ENCODE assay signal across 1 cellular context in genomic region chr11:47538741-47539575, GRCh38.
TF ChIP-seq lines count a peak whose summit lies in the region.

No MANE protein-coding gene starts in this region.

TF ChIP-seq in HCT116, 20 proteins besides CTCF, POLR2A, EP300 and RAD21:
- TF ChIP-seq SRF (IDR thresholded peaks at IDR 0.05; ENCODE audit: low read depth) (no peak), YY1 (IDR thresholded peaks at IDR 0.05; ENCODE audit: extremely low read depth, insufficient replicate concordance, low read depth, low read length) (no peak), FOSL1 (IDR thresholded peaks at IDR 0.05; ENCODE audit: low read depth) (no peak), SIN3A (IDR thresholded peaks at IDR 0.05; ENCODE audit: low read depth) (no peak), EZH2phosphoT487 (IDR thresholded peaks at IDR 0.05; ENCODE audit: borderline replicate concordance) (no peak), CBX3 (IDR thresholded peaks at IDR 0.05; ENCODE audit: low read depth) (no peak), ZNF274 (IDR thresholded peaks at IDR 0.05; ENCODE audit: low read depth, low read length) (no peak), REST (IDR thresholded peaks at IDR 0.05; ENCODE audit: low read depth) (no peak), JUND (IDR thresholded peaks at IDR 0.05) (no peak), EZH2 (IDR thresholded peaks at IDR 0.05) (no peak), TCF7L2 (IDR thresholded peaks at IDR 0.05; ENCODE audit: borderline replicate concordance, extremely low read depth, insufficient read depth, insufficient read length) (no peak), ZBTB33 (IDR thresholded peaks at IDR 0.05; ENCODE audit: extremely low read depth, insufficient replicate concordance, low read length) (no peak), EGR1 (IDR thresholded peaks at IDR 0.05; ENCODE audit: low read depth) (no peak), MAX (IDR thresholded peaks at IDR 0.05) (no peak), SP1 (IDR thresholded peaks at IDR 0.05; ENCODE audit: low read depth) (no peak), CEBPB (IDR thresholded peaks at IDR 0.05; ENCODE audit: low read depth) (no peak), ELF1 (IDR thresholded peaks at IDR 0.05; ENCODE audit: borderline replicate concordance, low read depth) (no peak), ATF3 (IDR thresholded peaks at IDR 0.05) (no peak), POLR2AphosphoS5 (IDR thresholded peaks at IDR 0.05; ENCODE audit: low read depth, low read length) (no peak)
TF ChIP-seq in HCT116: peak in this region for 0.
